Comparison of ENCODE assay signal across 17 cellular contexts in the genomic region with DNA sequence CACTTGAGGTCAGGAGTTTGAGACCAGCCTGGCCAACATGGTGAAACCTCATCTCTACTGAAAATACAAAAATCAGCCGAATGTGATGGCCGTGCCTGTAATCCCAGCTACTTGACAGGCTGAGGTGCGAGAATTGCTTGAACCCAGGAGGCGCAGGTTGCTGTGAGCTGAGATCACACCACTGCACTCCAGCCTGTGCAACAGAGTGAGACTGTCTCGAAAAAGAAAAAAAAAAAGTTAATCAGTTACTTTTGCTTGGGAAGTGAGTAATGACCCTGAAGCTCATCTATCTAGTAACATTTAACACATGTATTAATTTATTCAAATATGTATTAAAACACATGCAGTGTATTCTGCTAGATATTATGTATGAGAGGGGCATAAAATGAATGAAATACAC. TPM values are rescaled to one million over a fixed set of nuclear protein-coding genes. Genes with fewer than 3 reads are reported as not detected.
DNase-seq lines count a peak whose midpoint lies in the region; ATAC-seq and TF ChIP-seq lines count a peak whose summit lies in the region.
"Had no signal": no experiment of that assay in that cellular context is flagged by ENCODE, and none has a peak within 500 bp of the region (broad histone marks: within the 10 kb centered on the region; RNA-seq: fewer than 3 reads in every experiment).

No MANE protein-coding gene starts in this region.

- WGBS in mammary epithelial cell (ENCODE audit: low coverage, missing lambda C conversion rate) = 86% methylated on average over 5 of the region's 5 CpGs

- H3K27me3 ChIP-seq in mammary epithelial cell (ENCODE audit: insufficient read depth, low read length) = no peaks in the 10 kb centered on the region
- H3K27me3 ChIP-seq: BLaER1 treated with 17β-estradiol and CSF1 and Interleukin-3, amounts not matched to agents 10 nM and 100 nM had no signal

- no peak overlapping the region for H3K27ac ChIP-seq in mammary epithelial cell (ENCODE audit: insufficient read depth, low read depth, low read length)
- H3K27ac ChIP-seq: 22Rv1; A549; BLaER1 treated with 17β-estradiol and CSF1 and Interleukin-3, amounts not matched to agents 10 nM and 100 nM had no signal

- no peak overlapping the region for H3K4me2 ChIP-seq in mammary epithelial cell (ENCODE audit: insufficient read depth, low read depth, low read length)
- H3K4me2 ChIP-seq: A549; BLaER1 treated with 17β-estradiol and CSF1 and Interleukin-3, amounts not matched to agents 10 nM and 100 nM had no signal

- no peak for TF ChIP-seq CTCF in MCF 10A (IDR thresholded peaks at IDR 0.05; ENCODE audit: unreplicated experiment)
- TF ChIP-seq CTCF in mammary epithelial cell (conservative IDR thresholded peaks at IDR 0.05 in 1 of 2, IDR thresholded peaks at IDR 0.05 in 1 of 2; ENCODE audit: extremely low read depth in 1 of 2, insufficient read depth in 1 of 2, low read depth in 1 of 2, low read length in 2 of 2) = no peak

- BruUV-seq in MCF 10A (replicated peaks; lab: Mats Ljungman, UMichigan) (no TSS peak), mammary epithelial cell (replicated peaks; lab: Mats Ljungman, UMichigan) (no TSS peak)

- no peaks in the 10 kb centered on the region for H3K4me1 Mint-ChIP-seq in MCF 10A (ENCODE audit: insufficient read depth, unreplicated experiment)
- H3K4me1 Mint-ChIP-seq: B cell had no signal

- CTCF ChIA-PET in MCF 10A (lab: Yijun Ruan, JAX) (interaction anchor here (2.4 kb wide), 1 partner anchor 1234 kb away, joined by 9 read pairs; no protein-coding TSS in a partner anchor), mammary epithelial cell (lab: Charles Lee; ENCODE audit: low non-redundant PET) (no interaction called here)

- H3K4me3 ChIP-seq in mammary epithelial cell (replicated peaks in 1 of 3; ENCODE audit: insufficient read depth in 1 of 3, low read depth in 2 of 3, low read length in 3 of 3) = no peak overlapping the region
- H3K4me3 ChIP-seq: A549; BLaER1 treated with 17β-estradiol and CSF1 and Interleukin-3, amounts not matched to agents 10 nM and 100 nM had no signal

- no peaks in the 10 kb centered on the region for H4K20me1 ChIP-seq in mammary epithelial cell (ENCODE audit: insufficient read depth, low read length)
- H4K20me1 ChIP-seq: BLaER1 treated with 17β-estradiol and CSF1 and Interleukin-3, amounts not matched to agents 10 nM and 100 nM had no signal

- dilution Hi-C loops in mammary epithelial cell (cut with HindIII; ENCODE audit: low sequenced_read_pairs) = no loop called here

- H3K36me3 Mint-ChIP-seq in MCF 10A (ENCODE audit: insufficient read depth, unreplicated experiment) = peaks cover 7% of the 10 kb centered on the region
- H3K36me3 Mint-ChIP-seq: CD8-positive, alpha-beta T cell had no signal

- POLR2A ChIA-PET in MCF 10A (lab: Yijun Ruan, JAX) = no interaction called here

- no peaks in the 10 kb centered on the region for H3K4me1 ChIP-seq in mammary epithelial cell (ENCODE audit: insufficient read depth, low read length)
- H3K4me1 ChIP-seq: A549; BLaER1 treated with 17β-estradiol and CSF1 and Interleukin-3, amounts not matched to agents 10 nM and 100 nM had no signal

- no peaks in the 10 kb centered on the region for H3K79me2 ChIP-seq in mammary epithelial cell (ENCODE audit: insufficient read depth, low read length)

- H3K9me3 ChIP-seq in mammary epithelial cell (replicated peaks; ENCODE audit: insufficient read depth, low read length) = no peaks in the 10 kb centered on the region
- H3K9me3 ChIP-seq: A549; BLaER1 treated with 17β-estradiol and CSF1 and Interleukin-3, amounts not matched to agents 10 nM and 100 nM had no signal

- peak overlapping the region; percentile 2 for H3K27ac Mint-ChIP-seq in MCF 10A (ENCODE audit: low read depth, unreplicated experiment)
- H3K27ac Mint-ChIP-seq: B cell; CD8-positive, alpha-beta T cell had no signal

- H3K9me3 Mint-ChIP-seq in MCF 10A (ENCODE audit: unreplicated experiment) = no peaks in the 10 kb centered on the region
- H3K9me3 Mint-ChIP-seq: CD8-positive, alpha-beta T cell had no signal

- no peak overlapping the region for H3K4me3 Mint-ChIP-seq in MCF 10A (ENCODE audit: unreplicated experiment)
- H3K4me3 Mint-ChIP-seq: B cell; CD8-positive, alpha-beta T cell had no signal

- no peak for DNase-seq in MCF 10A (ENCODE audit: unreplicated experiment)
- DNase-seq in mammary epithelial cell = no peak
- peak; percentile 41 for DNase-seq in glomerular visceral epithelial cell (ENCODE audit: extremely low spot score)
- peak; percentile 76 for DNase-seq in kidney tubule cell (ENCODE audit: low spot score)
- DNase-seq in renal cortical epithelial cell (ENCODE audit: low read depth) = peak; percentile 72
- no peak for DNase-seq in hippocampal formation (lab: John Stamatoyannopoulos, UW)
- DNase-seq in NCI-H446 treated with DMSO at 0.1 percent for 48 hours (lab: John Stamatoyannopoulos, UW) = no peak
- DNase-seq: CD8-positive, alpha-beta T cell; DMS79; GDM1; GOT3; H7 had no signal

- intact Hi-C loops in MCF 10A (cut with micrococcal nuclease) = loop anchor here (10.0 kb wide), 1 partner anchor 70 kb away; no protein-coding TSS in a partner anchor
- intact Hi-C loops in mammary epithelial cell (cut with micrococcal nuclease) = no loop called here

- no peak for ATAC-seq in GM21390 (IDR thresholded peaks at IDR 0.05; ENCODE audit: unreplicated experiment)
- ATAC-seq: A549; CD8-positive, alpha-beta T cell had no signal

- in situ Hi-C loops in mammary epithelial cell (cut with MboI; ENCODE audit: low sequenced_read_pairs in 2 of 2) = no loop called here

- H3K27me3 Mint-ChIP-seq in MCF 10A (ENCODE audit: insufficient read depth, unreplicated experiment) = peaks cover 16% of the 10 kb centered on the region

- H2AFZ ChIP-seq in mammary epithelial cell (ENCODE audit: low read depth, low read length) = no peak overlapping the region

- no peak overlapping the region for H3K9ac ChIP-seq in mammary epithelial cell (ENCODE audit: insufficient read depth, low read length)
- H3K9ac ChIP-seq: BLaER1 treated with 17β-estradiol and CSF1 and Interleukin-3, amounts not matched to agents 10 nM and 100 nM had no signal

- H3K36me3 ChIP-seq in mammary epithelial cell (ENCODE audit: insufficient read depth, low read length) = no peaks in the 10 kb centered on the region

RNA-seq across cellular contexts. Expression of a gene that starts 49.4 kb away (rescaled TPM):
- total RNA-seq in MCF 10A (2022) = 28.9 and 32.9 TPM in 2 replicates
- 10 to 100 TPM; 12.7 to 26.8 TPM for total RNA-seq in mammary epithelial cell
- 8.6 TPM for polyA plus RNA-seq in mammary epithelial cell
- 7.4 TPM for polyA minus RNA-seq in mammary epithelial cell
- 4.0 and 20.5 TPM in 2 replicates for total RNA-seq in renal cortical epithelial cell

Comparison
In these comparisons a context has a peak if more than half of its experiments do, and no peak if none do; other contexts are left out.
1. DNase-seq: peak in glomerular visceral epithelial cell (single experiment), kidney tubule cell (single experiment) and renal cortical epithelial cell (single experiment); none in MCF 10A (single experiment), mammary epithelial cell (single experiment), hippocampal formation (0 of 2) and NCI-H446 treated with DMSO at 0.1 percent for 48 hours (single experiment).